20 cellular contexts compared by ENCODE assay signal in the genomic region with DNA sequence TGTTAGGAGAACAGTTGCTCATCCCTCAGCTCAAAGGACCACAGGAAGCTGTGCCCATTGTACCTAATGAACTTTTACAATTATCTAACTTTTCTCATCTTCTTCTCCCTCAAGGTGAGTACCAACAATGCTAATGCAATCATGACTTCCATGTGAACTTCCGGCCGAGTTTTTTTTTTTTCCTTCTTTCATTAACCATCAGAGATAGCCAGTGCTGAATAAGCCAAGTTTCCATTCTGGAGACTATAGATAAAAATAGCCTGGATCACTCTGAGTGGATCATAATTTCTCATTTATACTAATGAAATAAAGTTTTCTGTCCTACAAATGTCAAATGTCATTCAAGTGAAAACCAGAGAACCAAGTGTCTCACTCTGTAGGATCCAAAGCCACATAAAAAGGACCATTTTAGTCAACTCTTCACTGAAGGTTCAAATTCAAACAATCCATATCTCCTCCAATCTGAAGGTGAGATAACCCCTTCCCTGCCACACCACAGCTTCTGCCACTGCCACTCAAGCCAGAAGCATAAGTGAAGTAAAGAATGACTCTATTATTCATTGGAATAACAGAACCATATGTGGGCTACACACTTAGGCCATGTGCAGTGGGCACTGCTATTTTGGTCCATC.
"Had no signal": no experiment of that assay in that cellular context is flagged by ENCODE, and none has a peak within 500 bp of the region (broad histone marks: within the 10 kb centered on the region; RNA-seq: fewer than 3 reads in every experiment).

No MANE protein-coding gene starts in this region.

- DNase-seq: cortex of kidney; effector memory CD8-positive, alpha-beta T cell; hypothalamus; natural killer cell; right lobe of liver; small intestine; stimulated activated CD4-positive, alpha-beta T cell treated with anti-CD3 and anti-CD28 coated beads, Interleukin-15, amount 100 ng/mL, for 24 hours; stimulated activated CD4-positive, alpha-beta T cell treated with anti-CD3 and anti-CD28 coated beads, Interleukin-2, amount 100 ng/mL, for 48 hours; stimulated activated naive CD4-positive, alpha-beta T cell treated with Interleukin-2 at 50 U/mL for 16 hours; upper lobe of left lung had no signal

- ATAC-seq: effector memory CD8-positive, alpha-beta T cell; natural killer cell; right lobe of liver had no signal

- H3K27ac ChIP-seq: parathyroid adenoma, right lobe of liver, thoracic aorta, tibial nerve had no signal

- H3K4me3 Mint-ChIP-seq: effector memory CD8-positive, alpha-beta T cell; memory B cell; natural killer cell had no signal

- H2AFZ ChIP-seq: parathyroid adenoma had no signal

- H3K27me3 ChIP-seq: right lobe of liver, tibial nerve, upper lobe of left lung had no signal

- H3K9me3 Mint-ChIP-seq: effector memory CD8-positive, alpha-beta T cell; memory B cell; natural killer cell had no signal

- H3K9me3 ChIP-seq: right lobe of liver, thoracic aorta, tibial nerve, upper lobe of left lung had no signal

- H3K36me3 Mint-ChIP-seq: memory B cell, natural killer cell had no signal

- H3K4me3 ChIP-seq: lung, right lobe of liver, thoracic aorta, tibial nerve, upper lobe of left lung had no signal

- H3K36me3 ChIP-seq: right lobe of liver, thoracic aorta, tibial nerve, upper lobe of left lung had no signal

- H3K27ac Mint-ChIP-seq: effector memory CD8-positive, alpha-beta T cell; memory B cell; natural killer cell; progenitor cell of endocrine pancreas had no signal

- H3K9ac ChIP-seq: parathyroid adenoma had no signal

- FAIRE-seq: endometrium, frontal cortex, keratinocyte, small intestine, urothelium cell line had no signal
